Comparison of ENCODE assay signal across 12 cellular contexts in the genomic region with DNA sequence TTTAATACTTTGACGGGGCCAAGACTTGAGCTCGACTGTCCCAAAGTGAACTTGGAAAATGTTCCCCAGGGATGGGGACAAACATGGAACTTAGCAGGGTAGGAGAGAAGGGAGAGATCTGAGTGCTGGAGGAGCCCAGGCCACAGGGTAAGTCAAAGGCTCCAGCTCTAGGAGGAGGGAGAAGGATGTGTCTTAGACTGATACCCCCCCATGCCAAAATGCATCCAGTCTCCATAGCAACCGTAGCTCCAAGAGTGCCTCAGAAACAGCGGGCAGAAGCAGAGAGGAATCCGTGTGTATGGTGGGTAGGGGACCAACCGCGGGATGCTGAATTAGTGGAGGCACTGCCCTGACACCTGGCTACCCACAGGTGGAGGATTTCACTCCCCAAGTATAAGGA. TPM values are rescaled to one million over a fixed set of nuclear protein-coding genes. Genes with fewer than 3 reads are reported as not detected.
DNase-seq lines count a peak whose midpoint lies in the region; ATAC-seq and TF ChIP-seq lines count a peak whose summit lies in the region.
"Had no signal": no experiment of that assay in that cellular context is flagged by ENCODE, and none has a peak within 500 bp of the region (broad histone marks: within the 10 kb centered on the region; RNA-seq: fewer than 3 reads in every experiment).

No MANE protein-coding gene starts in this region.

- H3K4me3 Mint-ChIP-seq in stimulated activated naive CD8-positive, alpha-beta T cell treated with anti-CD3 and anti-CD28 coated beads, Interleukin-15, Interleukin-2, amounts not matched to agents 100 ng/mL and 50 ng/mL, for 24 hours, result peak overlapping the region; percentile 64
- peak overlapping the region; percentile 0 for H3K4me3 Mint-ChIP-seq in activated B cell treated with CpG ODN at 0.5 μM for 24 hours
- H3K4me3 Mint-ChIP-seq in type B pancreatic cell, result peak overlapping the region; percentile 84

- peak overlapping the region; percentile 71 for H3K27ac Mint-ChIP-seq in stimulated activated naive CD8-positive, alpha-beta T cell treated with anti-CD3 and anti-CD28 coated beads, Interleukin-15, Interleukin-2, amounts not matched to agents 100 ng/mL and 50 ng/mL, for 24 hours
- no peak overlapping the region for H3K27ac Mint-ChIP-seq in activated B cell treated with CpG ODN at 0.5 μM for 24 hours
- no peak overlapping the region for H3K27ac Mint-ChIP-seq in type B pancreatic cell

- H2AFZ ChIP-seq in MM.1S (ENCODE audit: low read length), result no peak overlapping the region

- peaks cover 35% of the 10 kb centered on the region for H3K79me2 ChIP-seq in MM.1S (ENCODE audit: low read length)

- H3K9me2 ChIP-seq in MM.1S (replicated peaks; ENCODE audit: insufficient read depth, low read length), result no peaks in the 10 kb centered on the region

- no peaks in the 10 kb centered on the region for H3K9me3 ChIP-seq in iPS-18a (ENCODE audit: control insufficient read depth, low read depth, low read length)
- H3K9me3 ChIP-seq in MM.1S (replicated peaks; ENCODE audit: insufficient read depth, low read length), result no peaks in the 10 kb centered on the region

- H3K4me2 ChIP-seq in MM.1S (ENCODE audit: low read depth, low read length), result no peak overlapping the region

- POLR2A ChIA-PET in activated B cell treated with CpG ODN at 0.5 μM for 24 hours (lab: Charles Lee), result no interaction called here

- no peaks in the 10 kb centered on the region for H3K36me3 ChIP-seq in iPS-18a (ENCODE audit: control insufficient read depth, low read depth, low read length)
- no peaks in the 10 kb centered on the region for H3K36me3 ChIP-seq in MM.1S (replicated peaks; ENCODE audit: insufficient read depth, low read length)
- H3K36me3 ChIP-seq: cardiac muscle cell had no signal

- peaks cover 15% of the 10 kb centered on the region; the same call in 1 of the 2 replicates for H3F3A ChIP-seq in MM.1S (ENCODE audit: insufficient read depth, low read length)

- H3K27ac ChIP-seq in iPS-18a (ENCODE audit: low read length) (no peak overlapping the region), MM.1S (ENCODE audit: low read length) (no peak overlapping the region)
- H3K27ac ChIP-seq: cardiac muscle cell had no signal

- H3K36me3 Mint-ChIP-seq in stimulated activated naive CD8-positive, alpha-beta T cell treated with anti-CD3 and anti-CD28 coated beads, Interleukin-15, Interleukin-2, amounts not matched to agents 100 ng/mL and 50 ng/mL, for 24 hours (ENCODE audit: low read depth), result peaks cover 23% of the 10 kb centered on the region
- peaks cover 22% of the 10 kb centered on the region for H3K36me3 Mint-ChIP-seq in activated B cell treated with CpG ODN at 0.5 μM for 24 hours (ENCODE audit: low read depth)
- H3K36me3 Mint-ChIP-seq in type B pancreatic cell, result peaks cover 4% of the 10 kb centered on the region

- intact Hi-C loops in activated B cell treated with CpG ODN at 0.5 μM for 24 hours (cut with micrococcal nuclease), result no loop called here

- no peak for DNase-seq in stimulated activated naive CD8-positive, alpha-beta T cell treated with anti-CD3 and anti-CD28 coated beads, Interleukin-15, Interleukin-2, amounts not matched to agents 100 U/mL and 50 U/mL, for 24 hours
- no peak for DNase-seq in activated B cell treated with CpG ODN at 0.5 μM for 24 hours
- no peak for DNase-seq in type B pancreatic cell (ENCODE audit: extremely low spot score, unreplicated experiment)
- no peak for DNase-seq in inferior parietal cortex (ENCODE audit: extremely low spot score)
- DNase-seq in MM.1S, result no peak
- DNase-seq: Calu3; stimulated activated naive CD4-positive, alpha-beta T cell treated with Interleukin-2 at 50 U/mL for 16 hours had no signal

- CTCF ChIA-PET in activated B cell treated with CpG ODN at 0.5 μM for 24 hours (lab: Charles Lee), result no interaction called here

- TF ChIP-seq CTCF in activated B cell treated with CpG ODN at 0.5 μM for 24 hours (IDR thresholded peaks at IDR 0.05) (no peak), type B pancreatic cell (conservative IDR thresholded peaks at IDR 0.05) (no peak), MM.1S (IDR thresholded peaks at IDR 0.05; ENCODE audit: low read length) (no peak)

- H3K9me3 Mint-ChIP-seq in stimulated activated naive CD8-positive, alpha-beta T cell treated with anti-CD3 and anti-CD28 coated beads, Interleukin-15, Interleukin-2, amounts not matched to agents 100 ng/mL and 50 ng/mL, for 24 hours, result no peaks in the 10 kb centered on the region
- no peaks in the 10 kb centered on the region for H3K9me3 Mint-ChIP-seq in activated B cell treated with CpG ODN at 0.5 μM for 24 hours
- H3K9me3 Mint-ChIP-seq in type B pancreatic cell, result no peaks in the 10 kb centered on the region

- H3K27me3 ChIP-seq in iPS-18a (ENCODE audit: control insufficient read depth, insufficient read depth, low read length) (peaks cover 84% of the 10 kb centered on the region), MM.1S (replicated peaks; ENCODE audit: insufficient read depth, low read length) (no peaks in the 10 kb centered on the region)

- H3K4me1 ChIP-seq in iPS-18a (ENCODE audit: control insufficient read depth, low read depth, low read length), result peaks cover 16% of the 10 kb centered on the region
- peaks cover 28% of the 10 kb centered on the region for H3K4me1 ChIP-seq in MM.1S (ENCODE audit: low read length)

- no peak for ATAC-seq in stimulated activated naive CD8-positive, alpha-beta T cell treated with anti-CD3 and anti-CD28 coated beads, Interleukin-15, Interleukin-2, amounts not matched to agents 100 U/mL and 50 U/mL, for 24 hours
- ATAC-seq in activated B cell treated with CpG ODN at 0.5 μM for 24 hours (ENCODE audit: low read depth) (no peak), HG02588 (IDR thresholded peaks at IDR 0.05; ENCODE audit: unreplicated experiment) (no peak)
- ATAC-seq: GM12878 had no signal

- peak overlapping the region; percentile 55 for H3K4me3 ChIP-seq in iPS-18a (ENCODE audit: low read length)
- H3K4me3 ChIP-seq in MM.1S (ENCODE audit: low read length), result no peak overlapping the region
- H3K4me3 ChIP-seq: GM12878 had no signal

- no peaks in the 10 kb centered on the region; the same call in 1 of the 2 replicates for H4K20me1 ChIP-seq in MM.1S (ENCODE audit: insufficient read depth, low read length)

- H3K4me1 Mint-ChIP-seq in stimulated activated naive CD8-positive, alpha-beta T cell treated with anti-CD3 and anti-CD28 coated beads, Interleukin-15, Interleukin-2, amounts not matched to agents 100 ng/mL and 50 ng/mL, for 24 hours (ENCODE audit: low read depth), result peaks cover 55% of the 10 kb centered on the region
- H3K4me1 Mint-ChIP-seq in activated B cell treated with CpG ODN at 0.5 μM for 24 hours (peaks cover 41% of the 10 kb centered on the region), type B pancreatic cell (ENCODE audit: unreplicated experiment) (peaks cover 19% of the 10 kb centered on the region)

- H3K9ac ChIP-seq in iPS-18a (ENCODE audit: low read length) (no peak overlapping the region), MM.1S (ENCODE audit: low read length) (no peak overlapping the region)

- no peaks in the 10 kb centered on the region for H3K27me3 Mint-ChIP-seq in stimulated activated naive CD8-positive, alpha-beta T cell treated with anti-CD3 and anti-CD28 coated beads, Interleukin-15, Interleukin-2, amounts not matched to agents 100 ng/mL and 50 ng/mL, for 24 hours
- no peaks in the 10 kb centered on the region for H3K27me3 Mint-ChIP-seq in activated B cell treated with CpG ODN at 0.5 μM for 24 hours
- H3K27me3 Mint-ChIP-seq in type B pancreatic cell, result peaks cover 70% of the 10 kb centered on the region

RNA-seq across cellular contexts. Expression of gene AGAP2, which starts 0.8 kb away (rescaled TPM):
- total RNA-seq in activated B cell treated with CpG ODN at 0.5 μM for 24 hours, result 17.5 and 18.5 TPM in 2 replicates
- 0.33 and 4.1 TPM in 2 replicates for total RNA-seq in type B pancreatic cell (ENCODE audit: low replicate concordance)

RNA-seq across cellular contexts. Expression of gene TSPAN31, which starts 5.5 kb away (rescaled TPM):
- total RNA-seq in activated B cell treated with CpG ODN at 0.5 μM for 24 hours (35.8 and 37.6 TPM in 2 replicates), type B pancreatic cell (ENCODE audit: low replicate concordance) (34.8 and 40.8 TPM in 2 replicates)

RNA-seq across cellular contexts. Expression of gene CDK4, which starts 12.7 kb away (rescaled TPM):
- total RNA-seq in activated B cell treated with CpG ODN at 0.5 μM for 24 hours (95.7 and 95.9 TPM in 2 replicates), type B pancreatic cell (ENCODE audit: low replicate concordance) (124 and 193 TPM in 2 replicates)

RNA-seq across cellular contexts. Expression of gene MARCHF9, which starts 15.5 kb away (rescaled TPM):
- total RNA-seq in activated B cell treated with CpG ODN at 0.5 μM for 24 hours, result 54.1 and 58.2 TPM in 2 replicates
- total RNA-seq in type B pancreatic cell (ENCODE audit: low replicate concordance), result 15.0 and 20.1 TPM in 2 replicates

RNA-seq across cellular contexts. Expression of gene CYP27B1, which starts 27.5 kb away (rescaled TPM):
- total RNA-seq in activated B cell treated with CpG ODN at 0.5 μM for 24 hours (2.4 and 2.5 TPM in 2 replicates), type B pancreatic cell (ENCODE audit: low replicate concordance) (1.4 and 2.2 TPM in 2 replicates)

Comparison
In these comparisons a context has a peak if more than half of its experiments do, and no peak if none do; other contexts are left out.
1. H3K4me3 Mint-ChIP-seq: peak in every context shown above with its lines; median percentile 84 in type B pancreatic cell; 64 in stimulated activated naive CD8-positive, alpha-beta T cell treated with anti-CD3 and anti-CD28 coated beads, Interleukin-15, Interleukin-2, amounts not matched to agents 100 ng/mL and 50 ng/mL, for 24 hours; 0 in activated B cell treated with CpG ODN at 0.5 μM for 24 hours.